In genomic region chr1:85330206-85330605, GRCh38 we compare ENCODE assay signal across 11 cellular contexts. TPM values are rescaled to one million over a fixed set of nuclear protein-coding genes. Genes with fewer than 3 reads are reported as not detected.
A peak's percentile ranks its signal among the peaks of the same experiment; 100 is the strongest.
DNase-seq lines count a peak whose midpoint lies in the region; ATAC-seq and TF ChIP-seq lines count a peak whose summit lies in the region.
"Had no signal": no experiment of that assay in that cellular context is flagged by ENCODE, and none has a peak within 500 bp of the region (broad histone marks: within the 10 kb centered on the region; RNA-seq: fewer than 3 reads in every experiment).

No MANE protein-coding gene starts in this region.

- TF ChIP-seq CTCF in AG09319 (IDR thresholded peaks at IDR 0.05; ENCODE audit: low read depth, low read length) (no peak), Panc1 (IDR thresholded peaks at IDR 0.05) (no peak), osteoblast (IDR thresholded peaks at IDR 0.05; ENCODE audit: extremely low read depth, low read depth, low read length) (no peak)
- TF ChIP-seq CTCF in activated CD8-positive, alpha-beta T cell treated with anti-CD3 and anti-CD28 coated beads for 36 hours (IDR thresholded peaks at IDR 0.05): no peak

- no peak overlapping the region for H2AFZ ChIP-seq in osteoblast (ENCODE audit: low read length)

- H3K79me2 ChIP-seq in osteoblast (ENCODE audit: insufficient read depth, low read length): peaks cover 66% of the 10 kb centered on the region

- DNase-seq in AG09319 (ENCODE audit: extremely low read depth, low read depth): peak; percentile 71
- no peak for DNase-seq in Panc1 (ENCODE audit: low read depth, low spot score)
- DNase-seq in fibroblast of gingiva (ENCODE audit: low read depth): peak; percentile 70
- peak; percentile 74 for DNase-seq in osteoblast (ENCODE audit: insufficient read length, low spot score, missing footprints)
- DNase-seq in NCI-H1694 (lab: John Stamatoyannopoulos, UW): no peak
- no peak for DNase-seq in activated CD8-positive, alpha-beta T cell treated with anti-CD3 and anti-CD28 coated beads for 36 hours

- no peak overlapping the region for H3K4me3 Mint-ChIP-seq in activated CD8-positive, alpha-beta T cell treated with anti-CD3 and anti-CD28 coated beads for 36 hours
- H3K4me3 Mint-ChIP-seq: stimulated activated naive CD8-positive, alpha-beta T cell treated with anti-CD3 and anti-CD28 coated beads, Interleukin-15, Interleukin-2, amounts not matched to agents 100 ng/mL and 50 ng/mL, for 24 hours had no signal

- in situ Hi-C loops in Panc1 (cut with HindIII; ENCODE audit: low pct_unique_long_range_greater_than_20kb, low sequenced_read_pairs): no loop called here

- intact Hi-C loops in Panc1 (cut with micrococcal nuclease; ENCODE audit: unreplicated experiment): no loop called here
- intact Hi-C loops in activated CD8-positive, alpha-beta T cell treated with anti-CD3 and anti-CD28 coated beads for 36 hours (cut with micrococcal nuclease): no loop called here

- BruUV-seq in Panc1 (replicated peaks; lab: Mats Ljungman, UMichigan): no TSS peak

- H3K9me3 Mint-ChIP-seq in activated CD8-positive, alpha-beta T cell treated with anti-CD3 and anti-CD28 coated beads for 36 hours: peaks cover 12% of the 10 kb centered on the region

- H3K27me3 Mint-ChIP-seq in activated CD8-positive, alpha-beta T cell treated with anti-CD3 and anti-CD28 coated beads for 36 hours: peaks cover 10% of the 10 kb centered on the region

- H3K4me1 Mint-ChIP-seq in activated CD8-positive, alpha-beta T cell treated with anti-CD3 and anti-CD28 coated beads for 36 hours (ENCODE audit: low read depth): peaks cover 4% of the 10 kb centered on the region

- H4K20me1 ChIP-seq in osteoblast (ENCODE audit: insufficient read depth, low read length): no peaks in the 10 kb centered on the region

- H3K36me3 ChIP-seq in Panc1 (ENCODE audit: control insufficient read depth, insufficient read depth, low read length) (no peaks in the 10 kb centered on the region), osteoblast (ENCODE audit: insufficient read depth, low read length) (peaks cover 16% of the 10 kb centered on the region)
- H3K36me3 ChIP-seq: neutrophil, Peyer's patch had no signal

- H3K27ac Mint-ChIP-seq in activated CD8-positive, alpha-beta T cell treated with anti-CD3 and anti-CD28 coated beads for 36 hours: no peak overlapping the region
- H3K27ac Mint-ChIP-seq: stimulated activated naive CD8-positive, alpha-beta T cell treated with anti-CD3 and anti-CD28 coated beads, Interleukin-15, Interleukin-2, amounts not matched to agents 100 ng/mL and 50 ng/mL, for 24 hours had no signal

- H3K36me3 Mint-ChIP-seq in activated CD8-positive, alpha-beta T cell treated with anti-CD3 and anti-CD28 coated beads for 36 hours (ENCODE audit: low read depth): peaks cover 2% of the 10 kb centered on the region

- peak overlapping the region; percentile 61 for H3K4me2 ChIP-seq in osteoblast (ENCODE audit: insufficient read depth, low read length)

- H3K4me3 ChIP-seq in Panc1 (ENCODE audit: low read depth in 2 of 2, low read length in 2 of 2) (no peak overlapping the region), osteoblast (ENCODE audit: insufficient read depth, low read length) (no peak overlapping the region)
- H3K4me3 ChIP-seq: Peyer's patch had no signal

- ATAC-seq in Panc1 (no peak; the same call in 1 of the 2 replicates), HG03025 (IDR thresholded peaks at IDR 0.05; ENCODE audit: low FRiP score, unreplicated experiment) (no peak), HG03097 (IDR thresholded peaks at IDR 0.05; ENCODE audit: low FRiP score, unreplicated experiment) (no peak)
- ATAC-seq in activated CD8-positive, alpha-beta T cell treated with anti-CD3 and anti-CD28 coated beads for 36 hours: no peak

- CTCF ChIA-PET in Panc1 (lab: Charles Lee): no interaction called here
- CTCF ChIA-PET in activated CD8-positive, alpha-beta T cell treated with anti-CD3 and anti-CD28 coated beads for 36 hours (lab: Charles Lee): no interaction called here

- peaks cover 43% of the 10 kb centered on the region for H3K4me1 ChIP-seq in Panc1 (ENCODE audit: control insufficient read depth, insufficient read depth, low read length)
- H3K4me1 ChIP-seq in osteoblast (ENCODE audit: insufficient read depth, low read length): peaks cover 85% of the 10 kb centered on the region

- H3K27ac ChIP-seq in Panc1 (ENCODE audit: low read length): peak overlapping the region; percentile 80
- peak overlapping the region; percentile 99 for H3K27ac ChIP-seq in osteoblast (ENCODE audit: low read depth, low read length)
- H3K27ac ChIP-seq: neutrophil had no signal

- POLR2A ChIA-PET in Panc1 (lab: Charles Lee): interaction anchor here (1.1 to 1.4 kb wide), 3 partner anchors 8 to 246 kb away, joined by 3 to 4 read pairs (median 4); no protein-coding TSS in a partner anchor
- POLR2A ChIA-PET in activated CD8-positive, alpha-beta T cell treated with anti-CD3 and anti-CD28 coated beads for 36 hours (lab: Charles Lee): no interaction called here

- peaks cover 21% of the 10 kb centered on the region; the same call in 1 of the 2 replicates for H3K9me3 ChIP-seq in Panc1 (ENCODE audit: control insufficient read depth, insufficient read depth, low read depth, low read length)
- no peaks in the 10 kb centered on the region for H3K9me3 ChIP-seq in osteoblast (ENCODE audit: low read depth, low read length)
- H3K9me3 ChIP-seq: neutrophil, Peyer's patch had no signal

- no peaks in the 10 kb centered on the region for H3K27me3 ChIP-seq in Panc1 (ENCODE audit: control insufficient read depth, insufficient read depth, low read length)
- no peaks in the 10 kb centered on the region for H3K27me3 ChIP-seq in osteoblast (ENCODE audit: insufficient read depth, low read length)
- H3K27me3 ChIP-seq: neutrophil, Peyer's patch had no signal

RNA-seq across cellular contexts. Expression of gene BCL10, which starts 53.8 kb away (rescaled TPM):
- total RNA-seq in Panc1 (2021; ENCODE audit: unreplicated experiment) (69.9 TPM), osteoblast (30.4 and 35.7 TPM in 2 replicates)
- polyA plus RNA-seq in Panc1 (2012; ENCODE audit: insufficient read length): 32.8 TPM
- total RNA-seq in activated CD8-positive, alpha-beta T cell treated with anti-CD3 and anti-CD28 coated beads for 36 hours: 10 to 100 TPM; 30.6 to 32.3 TPM

Comparison
In these comparisons a context has a peak if more than half of its experiments do, and no peak if none do; other contexts are left out.
1. DNase-seq: peak in AG09319 (single experiment), fibroblast of gingiva (single experiment) and osteoblast (single experiment); none in Panc1 (single experiment), NCI-H1694 (single experiment) and activated CD8-positive, alpha-beta T cell treated with anti-CD3 and anti-CD28 coated beads for 36 hours (single experiment).